15 cellular contexts compared by ENCODE assay signal in genomic region chr2:15127876-15128275, GRCh38.
"Had no signal": no experiment of that assay in that cellular context is flagged by ENCODE, and none has a peak within 500 bp of the region (broad histone marks: within the 10 kb centered on the region; RNA-seq: fewer than 3 reads in every experiment).

No MANE protein-coding gene starts in this region.

- H3K4me1 ChIP-seq: parathyroid adenoma, upper lobe of left lung had no signal

- H3K9me3 ChIP-seq: esophagus muscularis mucosa, upper lobe of left lung had no signal

- H3K27me3 ChIP-seq: esophagus muscularis mucosa, upper lobe of left lung had no signal

- H3K4me3 ChIP-seq: esophagus muscularis mucosa, upper lobe of left lung had no signal

- DNase-seq: activated CD4-positive, alpha-beta T cell treated with anti-CD3 and anti-CD28 coated beads, Interleukin-2, amount 50 U/mL, for 48 hours; activated CD4-positive, CD25-positive, alpha-beta regulatory T cell treated with anti-CD3 and anti-CD28 coated beads, Interleukin-2, amount 50 U/mL, for 72 hours; activated CD8-positive, alpha-beta memory T cell treated with anti-CD3 and anti-CD28 coated beads, Interleukin-2, amount 10 ng/mL, durations not matched to agents 7 days and 5 days; activated gamma-delta T cell treated with Interleukin-2 at 50 U/mL for 16 hours; activated naive CD8-positive, alpha-beta T cell treated with anti-CD3 and anti-CD28 coated beads, Interleukin-2, amount 10 ng/mL, durations not matched to agents 7 days and 5 days; activated T-cell treated with anti-CD3 and anti-CD28 coated beads, Interleukin-2, amount 50 U/mL, for 4 hours; aorta; mammary epithelial cell; retina; stimulated activated CD4-positive, alpha-beta T cell treated with anti-CD3 and anti-CD28 coated beads, Interleukin-15, amount 100 ng/mL, for 24 hours; stimulated activated CD4-positive, alpha-beta T cell treated with anti-CD3 and anti-CD28 coated beads, Interleukin-4, amount 100 ng/mL, for 24 hours; upper lobe of left lung had no signal

- ATAC-seq: activated CD8-positive, alpha-beta memory T cell treated with anti-CD3 and anti-CD28 coated beads, Interleukin-2, amount 10 ng/mL, durations not matched to agents 7 days and 5 days; activated T-cell treated with anti-CD3 and anti-CD28 coated beads, Interleukin-2, amount 50 U/mL, for 4 hours; natural killer cell treated with Interleukin-12 subunit alpha and Interleukin-12 subunit beta and Interleukin-15 and Interleukin-18, amount 100 ng/mL, for 72 hours had no signal

- H3K36me3 ChIP-seq: esophagus muscularis mucosa, upper lobe of left lung had no signal

- H3K27ac ChIP-seq: parathyroid adenoma, upper lobe of left lung had no signal
